Comparison of ENCODE assay signal across 7 cellular contexts in the genomic region with DNA sequence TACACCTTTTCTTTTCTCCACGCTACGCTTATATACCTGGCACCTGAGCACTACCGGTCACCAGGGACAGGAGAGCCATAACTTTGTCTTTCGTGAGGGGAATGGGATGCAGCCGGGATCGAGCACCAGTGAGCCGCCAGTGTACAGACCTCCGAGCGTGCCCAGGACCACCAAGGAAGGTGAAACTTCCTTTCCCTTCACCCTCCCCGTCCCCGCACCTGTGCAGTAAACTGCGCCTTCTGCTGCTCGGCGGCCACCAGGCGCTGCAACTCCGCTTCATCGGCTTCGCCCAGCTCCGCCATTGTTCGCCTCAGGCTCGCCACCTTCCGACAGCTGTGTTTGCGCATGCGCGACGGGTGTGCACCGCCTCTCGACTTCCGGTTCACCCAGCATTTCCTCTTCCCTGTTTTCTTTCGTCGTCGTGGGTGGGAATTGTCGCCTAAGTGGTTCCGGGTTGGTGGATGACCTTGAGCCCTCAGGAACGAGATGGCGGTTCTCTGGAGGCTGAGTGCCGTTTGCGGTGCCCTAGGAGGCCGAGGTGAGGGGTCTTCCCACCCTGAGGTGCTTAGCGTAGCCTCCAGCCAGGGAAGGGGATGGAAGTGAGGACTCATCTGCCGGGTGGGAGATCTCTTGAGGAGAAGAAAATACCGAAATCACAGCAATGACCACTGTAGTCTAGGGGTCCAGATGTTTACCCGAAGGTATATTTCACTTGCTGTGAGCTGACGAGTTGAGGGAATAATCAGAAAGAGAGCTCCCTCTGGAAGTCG. TPM values are rescaled to one million over a fixed set of nuclear protein-coding genes. Genes with fewer than 3 reads are reported as not detected.
A peak's percentile ranks its signal among the peaks of the same experiment; 100 is the strongest.
DNase-seq lines count a peak whose midpoint lies in the region; ATAC-seq and TF ChIP-seq lines count a peak whose summit lies in the region.

A gene (plus strand): TSS at position 452 of the 770 bp plus-strand sequence. CDS start 35 bp downstream, at position 487.
A gene with protein sequence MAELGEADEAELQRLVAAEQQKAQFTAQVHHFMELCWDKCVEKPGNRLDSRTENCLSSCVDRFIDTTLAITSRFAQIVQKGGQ (minus strand): TSS at position 335 of the 770 bp plus-strand sequence. CDS start 33 bp downstream, at position 302.

- H3K79me2 ChIP-seq in hepatocyte: peaks cover 49% of the 10 kb centered on the region

- no peaks in the 10 kb centered on the region for H3K9me2 ChIP-seq in hepatocyte (replicated peaks; ENCODE audit: insufficient read depth)

- TF ChIP-seq CTCF in hepatocyte (IDR thresholded peaks at IDR 0.05; ENCODE audit: poor library complexity): peak; percentile 28

- H3K9me3 ChIP-seq in hepatocyte (ENCODE audit: low read depth): no peaks in the 10 kb centered on the region

- peak within 1 kb of the TSS; percentile 63 for H2AFZ ChIP-seq in hepatocyte

- peak; percentile 98 to 99 for DNase-seq in NCI-H2081 (lab: John Stamatoyannopoulos, UW)
- peak; percentile 80 for DNase-seq in T1000 (lab: John Stamatoyannopoulos, UW)
- DNase-seq in astrocyte of the hippocampus (ENCODE audit: low read depth, low spot score): peak; percentile 98
- peak; percentile 99 for DNase-seq in hepatocyte (ENCODE audit: low spot score)
- DNase-seq in retina: peak; percentile 96

- H3K27ac ChIP-seq in hepatocyte: peak within 1 kb of the TSS; percentile 45

- peaks cover 14% of the 10 kb centered on the region for H3K4me1 ChIP-seq in hepatocyte (ENCODE audit: insufficient read depth)

- H3K36me3 ChIP-seq in hepatocyte (replicated peaks; ENCODE audit: insufficient read depth, low read depth): peaks cover 3% of the 10 kb centered on the region

- peak within 1 kb of the TSS; percentile 96 for H3K4me2 ChIP-seq in hepatocyte

- H3K27me3 ChIP-seq in hepatocyte: no peaks in the 10 kb centered on the region

- ATAC-seq in GM18508 (IDR thresholded peaks at IDR 0.05; ENCODE audit: insufficient read depth, unreplicated experiment) (peak; percentile 63), HG03025 (IDR thresholded peaks at IDR 0.05; ENCODE audit: low FRiP score, unreplicated experiment) (peak; percentile 87)

- under 1% methylated on average over 45 of the region's 45 CpGs for WGBS in hepatocyte (ENCODE audit: low lambda C conversion rate, missing lambda C conversion rate)

- H4K20me1 ChIP-seq in hepatocyte (ENCODE audit: insufficient read depth, poor library complexity, severe bottlenecking): peaks cover 4% of the 10 kb centered on the region

- peak within 1 kb of the TSS; percentile 64 for H3K4me3 ChIP-seq in hepatocyte

RNA-seq across cellular contexts. Expression of the first gene that starts in this region (rescaled TPM):
- 151 and 152 TPM in 2 replicates for total RNA-seq in hepatocyte
- 144 and 158 TPM in 2 replicates for polyA plus RNA-seq in hepatocyte

RNA-seq across cellular contexts. Expression of the second gene that starts in this region (rescaled TPM):
- total RNA-seq in hepatocyte: 62.5 and 62.8 TPM in 2 replicates
- polyA plus RNA-seq in hepatocyte: 126 and 128 TPM in 2 replicates

Comparison
In these comparisons a context has a peak if more than half of its experiments do, and no peak if none do; other contexts are left out.
1. Peak in every context shown above with its lines: DNase-seq, ATAC-seq, H3K4me3 ChIP-seq and H3K27ac ChIP-seq.